In genomic region chr2:151329998-151330397, GRCh38 we compare ENCODE assay signal across 10 cellular contexts.
"Had no signal": no experiment of that assay in that cellular context is flagged by ENCODE, and none has a peak within 500 bp of the region (broad histone marks: within the 10 kb centered on the region; RNA-seq: fewer than 3 reads in every experiment).

No MANE protein-coding gene starts in this region.

- H3K4me3 ChIP-seq: GM23338 had no signal

- H3K9me3 Mint-ChIP-seq: GM23338, H9 had no signal

- H3K27ac ChIP-seq: HL-60, KMS-11 had no signal

- H3K27ac Mint-ChIP-seq: GM23338, H9 had no signal

- FAIRE-seq: H1, H54 had no signal

- H3K9ac ChIP-seq: KMS-11 had no signal

- H3K4me2 ChIP-seq: GM23338, KMS-11 had no signal

- H3K4me3 Mint-ChIP-seq: GM23338, H9 had no signal

- ATAC-seq: GM23338 had no signal

- DNase-seq: H9, HCEC 1CT, IMR-90, Karpas-422, KBM-7 had no signal
